In genomic region chr15:63210151-63211051, GRCh38 we compare ENCODE assay signal across 2 cellular contexts.
TF ChIP-seq lines count a peak whose summit lies in the region.

No MANE protein-coding gene starts in this region.

TF ChIP-seq in GM23338, 12 proteins besides CTCF, POLR2A, EP300 and RAD21 (continued from another document):
- no peak for TF ChIP-seq ZNF462 (CRISPR knock-in tag; IDR thresholded peaks at IDR 0.05)
- no peak for TF ChIP-seq ETS1 (IDR thresholded peaks at IDR 0.05)
- no peak for TF ChIP-seq EZH2 (IDR thresholded peaks at IDR 0.05; ENCODE audit: low read depth, unreplicated experiment)
- TF ChIP-seq EZH2phosphoT487 (IDR thresholded peaks at IDR 0.05; ENCODE audit: unreplicated experiment): no peak
- TF ChIP-seq ZNF114 (CRISPR knock-in tag; IDR thresholded peaks at IDR 0.05): no peak
- TF ChIP-seq ZNF331 (CRISPR knock-in tag; IDR thresholded peaks at IDR 0.05; ENCODE audit: low read depth): no peak
- TF ChIP-seq CREB1 (CRISPR knock-in tag; IDR thresholded peaks at IDR 0.05; ENCODE audit: low read depth): no peak
- TF ChIP-seq JUNB (IDR thresholded peaks at IDR 0.05; ENCODE audit: unreplicated experiment): no peak
- TF ChIP-seq REST (IDR thresholded peaks at IDR 0.05; ENCODE audit: unreplicated experiment): no peak
- TF ChIP-seq STAT1 (IDR thresholded peaks at IDR 0.05; ENCODE audit: unreplicated experiment): no peak

TF ChIP-seq in SK-N-SH, 30 proteins besides CTCF, POLR2A, EP300 and RAD21 (continued from another document):
- no peak for TF ChIP-seq REST (IDR thresholded peaks at IDR 0.05; ENCODE audit: low read depth, low read length)
